ENCODE assay signal across 12 cellular contexts in genomic region chr11:12989428-12990242, GRCh38. TPM values are rescaled to one million over a fixed set of nuclear protein-coding genes. Genes with fewer than 3 reads are reported as not detected.
DNase-seq lines count a peak whose midpoint lies in the region; ATAC-seq lines count a peak whose summit lies in the region.
"Had no signal": no experiment of that assay in that cellular context is flagged by ENCODE, and none has a peak within 500 bp of the region (broad histone marks: within the 10 kb centered on the region; RNA-seq: fewer than 3 reads in every experiment).

No MANE protein-coding gene starts in this region.

- ATAC-seq in GM18907 (IDR thresholded peaks at IDR 0.05; ENCODE audit: unreplicated experiment) (no peak), GM21526 (IDR thresholded peaks at IDR 0.05; ENCODE audit: low FRiP score, unreplicated experiment) (no peak)
- ATAC-seq: activated T-cell treated with anti-CD3 and anti-CD28 coated beads, Interleukin-2, amount 50 U/mL, for 4 hours; psoas muscle had no signal

- peak; percentile 16 for DNase-seq in activated CD4-positive, alpha-beta T cell treated with anti-CD3 and anti-CD28 coated beads for 48 hours
- no peak for DNase-seq in activated CD4-positive, alpha-beta T cell treated with anti-CD3 and anti-CD28 coated beads for 4 hours
- DNase-seq in NOMO-1 treated with dmso at 0.1 percent for 144 hours (lab: John Stamatoyannopoulos, UW; ENCODE audit: unreplicated experiment) (peak; percentile 20), fibroblast of gingiva (ENCODE audit: low read depth) (peak; percentile 42), ureter (ENCODE audit: low spot score) (peak; percentile 65)
- no peak for DNase-seq in effector memory CD4-positive, alpha-beta T cell
- DNase-seq: activated CD4-positive, alpha-beta T cell treated with anti-CD3 and anti-CD28 coated beads, Interleukin-2, amount 10 ng/mL, durations not matched to agents 24 days and 14 days; activated T-cell treated with anti-CD3 and anti-CD28 coated beads, Interleukin-2, amount 50 U/mL, for 4 hours; psoas muscle; tibial artery had no signal

- no peaks in the 10 kb centered on the region for H3K36me3 ChIP-seq in effector memory CD4-positive, alpha-beta T cell (ENCODE audit: control insufficient read depth, insufficient read depth, low read length)
- H3K36me3 ChIP-seq: tibial artery had no signal

- no peak overlapping the region for H3K4me3 ChIP-seq in effector memory CD4-positive, alpha-beta T cell (ENCODE audit: insufficient read depth, low read depth, low read length, poor library complexity, severe bottlenecking)
- H3K4me3 ChIP-seq: psoas muscle, tibial artery had no signal

- H3K4me1 ChIP-seq in effector memory CD4-positive, alpha-beta T cell (ENCODE audit: control insufficient read depth, insufficient read depth, low read length, poor library complexity, severe bottlenecking) = no peaks in the 10 kb centered on the region
- H3K4me1 ChIP-seq: psoas muscle, tibial artery had no signal

- H3K27ac ChIP-seq in effector memory CD4-positive, alpha-beta T cell (ENCODE audit: insufficient read depth, low read length, poor library complexity, severe bottlenecking) = no peak overlapping the region
- H3K27ac ChIP-seq: psoas muscle, tibial artery had no signal

- H3K27me3 ChIP-seq in effector memory CD4-positive, alpha-beta T cell (replicated peaks; ENCODE audit: control insufficient read depth, insufficient read depth, low read length, poor library complexity, severe bottlenecking) = no peaks in the 10 kb centered on the region
- H3K27me3 ChIP-seq: tibial artery had no signal

- H3K9me3 ChIP-seq in effector memory CD4-positive, alpha-beta T cell (ENCODE audit: control insufficient read depth, low read length) = no peaks in the 10 kb centered on the region
- H3K9me3 ChIP-seq: psoas muscle, tibial artery had no signal

RNA-seq across cellular contexts. Expression of gene RASSF10, which starts 19.5 kb away (rescaled TPM):
- 3.7 TPM for total RNA-seq in ureter
- total RNA-seq: activated CD4-positive, alpha-beta T cell treated with anti-CD3 and anti-CD28 coated beads, Interleukin-2, amount 10 ng/mL, durations not matched to agents 24 days and 14 days; activated T-cell treated with anti-CD3 and anti-CD28 coated beads, Interleukin-2, amount 50 U/mL, for 4 hours had no signal

Comparison
In these comparisons a context has a peak if more than half of its experiments do, and no peak if none do; other contexts are left out.
1. DNase-seq: peak in activated CD4-positive, alpha-beta T cell treated with anti-CD3 and anti-CD28 coated beads for 48 hours (single experiment), NOMO-1 treated with dmso at 0.1 percent for 144 hours (single experiment), fibroblast of gingiva (single experiment) and ureter (single experiment); none in activated CD4-positive, alpha-beta T cell treated with anti-CD3 and anti-CD28 coated beads for 4 hours (0 of 2) and effector memory CD4-positive, alpha-beta T cell (0 of 3).